ENCODE assay signal across 8 cellular contexts in the genomic region with DNA sequence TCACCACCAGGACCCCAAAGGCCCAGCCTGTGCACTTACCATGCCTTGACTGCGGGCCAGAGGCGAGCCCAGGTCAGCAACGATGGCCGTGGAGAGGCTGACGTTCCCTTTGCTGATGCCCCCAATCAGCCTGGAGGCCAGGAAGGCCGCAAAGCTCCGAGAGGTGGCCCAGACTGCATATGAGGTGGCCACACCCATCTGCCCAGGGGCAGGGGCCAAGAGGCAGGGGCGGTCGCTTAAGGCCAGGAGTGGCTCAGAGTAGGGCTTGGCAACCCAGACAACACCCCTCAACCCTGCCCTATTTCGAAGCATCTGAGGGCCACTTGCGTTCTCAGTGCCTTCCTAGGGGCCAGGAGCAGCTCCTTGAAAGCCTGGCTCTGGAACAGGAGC. TPM values are rescaled to one million over a fixed set of nuclear protein-coding genes. Genes with fewer than 3 reads are reported as not detected.
A peak's percentile ranks its signal among the peaks of the same experiment; 100 is the strongest.
DNase-seq lines count a peak whose midpoint lies in the region; ATAC-seq and TF ChIP-seq lines count a peak whose summit lies in the region.

No MANE protein-coding gene starts in this region.

- H4K20me1 ChIP-seq in Loucy (ENCODE audit: insufficient read depth, low read length, poor library complexity, severe bottlenecking): no peaks in the 10 kb centered on the region

- H3K79me2 ChIP-seq in Loucy (ENCODE audit: insufficient read depth, low read length) (peaks cover 28% of the 10 kb centered on the region; the same call in 1 of the 2 replicates), mesendoderm (ENCODE audit: control insufficient read depth, insufficient read depth, low read length) (peaks cover 4% of the 10 kb centered on the region)

- H3K27me3 ChIP-seq in CD4-positive, alpha-beta T cell (ENCODE audit: control insufficient read depth, insufficient read depth, low read length): no peaks in the 10 kb centered on the region
- no peaks in the 10 kb centered on the region for H3K27me3 ChIP-seq in Loucy (ENCODE audit: insufficient read depth, low read length, poor library complexity, severe bottlenecking)
- H3K27me3 ChIP-seq in colonic mucosa: no peaks in the 10 kb centered on the region
- H3K27me3 ChIP-seq in neutrophil: no peaks in the 10 kb centered on the region
- H3K27me3 ChIP-seq in mesendoderm (ENCODE audit: insufficient read depth, low read length, poor library complexity): no peaks in the 10 kb centered on the region

- H3K4me3 Mint-ChIP-seq in CD4-positive, alpha-beta T cell: peak overlapping the region; percentile 96

- H3K27ac ChIP-seq in CD4-positive, alpha-beta T cell (ENCODE audit: low read depth, low read length): peak overlapping the region; percentile 77
- H3K27ac ChIP-seq in colonic mucosa (peak overlapping the region; percentile 79), neutrophil (peak overlapping the region; percentile 88), mesendoderm (ENCODE audit: low read depth, low read length) (no peak overlapping the region)

- ATAC-seq in CD4-positive, alpha-beta T cell (ENCODE audit: poor library complexity): no peak
- ATAC-seq in HG03159 (IDR thresholded peaks at IDR 0.05; ENCODE audit: unreplicated experiment): no peak

- H3K9me3 ChIP-seq in CD4-positive, alpha-beta T cell (ENCODE audit: control insufficient read depth, low read length): no peaks in the 10 kb centered on the region
- no peaks in the 10 kb centered on the region for H3K9me3 ChIP-seq in Loucy (ENCODE audit: insufficient read depth, low read depth, low read length)
- H3K9me3 ChIP-seq in colonic mucosa: no peaks in the 10 kb centered on the region
- no peaks in the 10 kb centered on the region for H3K9me3 ChIP-seq in neutrophil

- no peaks in the 10 kb centered on the region for H3K9me3 Mint-ChIP-seq in CD4-positive, alpha-beta T cell

- H3K4ac ChIP-seq in mesendoderm (ENCODE audit: low read depth, low read length): no peak overlapping the region

- H2BK120ac ChIP-seq in mesendoderm (ENCODE audit: low read depth, low read length): no peak overlapping the region

- no peak overlapping the region for H4K5ac ChIP-seq in mesendoderm (ENCODE audit: low read length)

- H3K4me2 ChIP-seq in Loucy (ENCODE audit: low read depth, low read length, poor library complexity, severe bottlenecking) (peak overlapping the region; percentile 71), mesendoderm (ENCODE audit: low read length) (no peak overlapping the region)

- peaks cover 45% of the 10 kb centered on the region for H3K4me1 Mint-ChIP-seq in CD4-positive, alpha-beta T cell (ENCODE audit: low read depth)

- POLR2A ChIA-PET in CD4-positive, alpha-beta T cell (lab: Charles Lee): interaction anchor here (1.7 kb wide), 1 partner anchor 31 kb away, joined by 4 read pairs; a partner anchor contains a TSS

- peak in 1 of 10 experiments; percentile 32 for DNase-seq in CD4-positive, alpha-beta T cell
- DNase-seq in colonic mucosa (no peak), NCI-H82 (lab: John Stamatoyannopoulos, UW) (no peak), mesendoderm (no peak), NCI-H1092 (lab: John Stamatoyannopoulos, UW) (no peak)

- H4K8ac ChIP-seq in mesendoderm (ENCODE audit: low read depth, low read length): no peak overlapping the region

- no CpG with 5 or more reads among the region's 11 CpGs for WGBS in mesendoderm (ENCODE audit: extremely low coverage, insufficient coverage, low lambda C conversion rate)

- peak overlapping the region; percentile 99 for H3K27ac Mint-ChIP-seq in CD4-positive, alpha-beta T cell

- no peak overlapping the region for H3K23ac ChIP-seq in mesendoderm (ENCODE audit: low read length)

- H2AK5ac ChIP-seq in mesendoderm (ENCODE audit: low read length): no peak overlapping the region

- H3K36me3 Mint-ChIP-seq in CD4-positive, alpha-beta T cell (ENCODE audit: low read depth): peaks cover 62% of the 10 kb centered on the region

- H3K36me3 ChIP-seq in Loucy (ENCODE audit: insufficient read depth, low read length): peaks cover 33% of the 10 kb centered on the region; the same call in 1 of the 2 replicates
- no peaks in the 10 kb centered on the region for H3K36me3 ChIP-seq in colonic mucosa
- H3K36me3 ChIP-seq in neutrophil: peaks cover 41% of the 10 kb centered on the region
- H3K36me3 ChIP-seq in mesendoderm (ENCODE audit: control insufficient read depth, insufficient read depth, low read length): peaks cover 3% of the 10 kb centered on the region

- no peak overlapping the region for H2BK15ac ChIP-seq in mesendoderm (replicated peaks; ENCODE audit: low read depth)

- H3K79me1 ChIP-seq in mesendoderm (ENCODE audit: low read length): peaks cover 11% of the 10 kb centered on the region

- no peak overlapping the region for H3K18ac ChIP-seq in mesendoderm (ENCODE audit: low read length)

- no peak overlapping the region for H2BK5ac ChIP-seq in mesendoderm (ENCODE audit: low read length)

- H3F3A ChIP-seq in Loucy (ENCODE audit: low read depth): no peaks in the 10 kb centered on the region

- H3K4me1 ChIP-seq in Loucy (ENCODE audit: insufficient read depth, low read length, poor library complexity, severe bottlenecking) (peaks cover 16% of the 10 kb centered on the region), colonic mucosa (peaks cover 17% of the 10 kb centered on the region), neutrophil (ENCODE audit: control insufficient read depth in 1 of 2, insufficient read depth in 1 of 2, low read depth in 1 of 2, low read length in 1 of 2) (peaks cover 41 to 48% of the 10 kb centered on the region in 2 experiments), mesendoderm (ENCODE audit: control insufficient read depth, low read depth, low read length) (peaks cover 2% of the 10 kb centered on the region)

- no peak overlapping the region for H2AFZ ChIP-seq in Loucy (ENCODE audit: low read length)

- H3K9me2 ChIP-seq in Loucy (replicated peaks; ENCODE audit: low read depth, low read length): no peaks in the 10 kb centered on the region

- no peak for TF ChIP-seq CTCF in CD4-positive, alpha-beta T cell (IDR thresholded peaks at IDR 0.05)
- no peak for TF ChIP-seq CTCF in Loucy (conservative IDR thresholded peaks at IDR 0.05; ENCODE audit: low read length)
- TF ChIP-seq CTCF in colonic mucosa (IDR thresholded peaks at IDR 0.05): no peak
- TF ChIP-seq CTCF in neutrophil (IDR thresholded peaks at IDR 0.05): no peak

- H3K9ac ChIP-seq in Loucy (ENCODE audit: low read depth, low read length, poor library complexity, severe bottlenecking) (no peak overlapping the region), colonic mucosa (ENCODE audit: low read depth in 2 of 2, low read length in 2 of 2) (peak overlapping the region; percentile 24 to 40), mesendoderm (ENCODE audit: low read length) (no peak overlapping the region)

- peak overlapping the region; percentile 78 for H3K4me3 ChIP-seq in Loucy (ENCODE audit: low read length, poor library complexity, severe bottlenecking)
- no peak overlapping the region for H3K4me3 ChIP-seq in colonic mucosa
- H3K4me3 ChIP-seq in neutrophil (ENCODE audit: low read depth in 1 of 2, low read length in 1 of 2): peak overlapping the region; percentile 34 to 90
- no peak overlapping the region for H3K4me3 ChIP-seq in mesendoderm (ENCODE audit: low read length)

- H3K27me3 Mint-ChIP-seq in CD4-positive, alpha-beta T cell: no peaks in the 10 kb centered on the region

- CTCF ChIA-PET in CD4-positive, alpha-beta T cell (lab: Charles Lee): no interaction called here

- intact Hi-C loops in CD4-positive, alpha-beta T cell (cut with DNase I, micrococcal nuclease): loop anchor here in 1 of 2 experiments (10.0 kb wide), 1 partner anchor 668 kb away; a partner anchor contains a TSS
- intact Hi-C loops in colonic mucosa (cut with DNase I): loop anchor here (5.0 to 10.0 kb wide), 2 partner anchors 88 to 170 kb away; a partner anchor contains a TSS

- no peak overlapping the region for H3K56ac ChIP-seq in mesendoderm (ENCODE audit: low read length)

RNA-seq across cellular contexts. Expression of a gene that starts 30.6 kb away (rescaled TPM):
- 10 to 100 TPM; 21.8 TPM for total RNA-seq in CD4-positive, alpha-beta T cell
- 10 to 100 TPM; 16.5 to 40.4 TPM for total RNA-seq in colonic mucosa
- 61.2 TPM for polyA plus RNA-seq in mesendoderm (2013, experiment 1 of 2)
- polyA plus RNA-seq in mesendoderm (2013, experiment 2 of 2): 60.6 TPM

RNA-seq across cellular contexts. Expression of a gene that starts 30.8 kb away (rescaled TPM):
- 1 to 10 TPM; 1.2 to 1.8 TPM for total RNA-seq in CD4-positive, alpha-beta T cell
- total RNA-seq in colonic mucosa: 1 to 10 TPM in 1 of 2 donors, under 1 TPM in 1; 0.77 to 1.7 TPM
- polyA plus RNA-seq in mesendoderm (2013, experiment 1 of 2): 1.2 TPM
- polyA plus RNA-seq in mesendoderm (2013, experiment 2 of 2): 1.2 TPM

Comparison
In these comparisons a context has a peak if more than half of its experiments do, and no peak if none do; other contexts are left out.
1. H3K4me3 ChIP-seq: peak in Loucy (single experiment) and neutrophil (2 of 2); none in colonic mucosa (single experiment) and mesendoderm (single experiment).
2. H3K9ac ChIP-seq: peak in colonic mucosa (2 of 2); none in Loucy (single experiment) and mesendoderm (single experiment).